ENCODE assay signal across 1 cellular context in the genomic region with DNA sequence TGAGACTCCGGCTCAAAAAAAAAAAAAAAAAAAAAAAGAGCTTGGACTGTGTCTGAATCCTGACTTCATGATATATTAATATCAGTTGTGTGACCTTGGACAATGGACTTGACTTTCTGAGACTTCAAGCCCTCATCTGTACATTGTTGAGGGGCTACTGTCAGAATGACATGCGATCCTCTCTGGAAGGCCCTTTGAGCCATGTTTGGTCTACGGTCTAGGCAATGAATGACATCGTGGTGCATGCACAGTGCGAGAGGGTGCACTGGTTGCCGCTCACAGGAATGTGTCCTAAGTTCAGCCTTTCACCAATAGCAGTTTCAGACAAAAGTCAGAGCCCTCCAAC.
TF ChIP-seq lines count a peak whose summit lies in the region.

No MANE protein-coding gene starts in this region.

TF ChIP-seq in HepG2, 621 proteins besides CTCF, POLR2A, EP300 and RAD21 (continued from another document and continues in another):
- TF ChIP-seq, protein P1, sequence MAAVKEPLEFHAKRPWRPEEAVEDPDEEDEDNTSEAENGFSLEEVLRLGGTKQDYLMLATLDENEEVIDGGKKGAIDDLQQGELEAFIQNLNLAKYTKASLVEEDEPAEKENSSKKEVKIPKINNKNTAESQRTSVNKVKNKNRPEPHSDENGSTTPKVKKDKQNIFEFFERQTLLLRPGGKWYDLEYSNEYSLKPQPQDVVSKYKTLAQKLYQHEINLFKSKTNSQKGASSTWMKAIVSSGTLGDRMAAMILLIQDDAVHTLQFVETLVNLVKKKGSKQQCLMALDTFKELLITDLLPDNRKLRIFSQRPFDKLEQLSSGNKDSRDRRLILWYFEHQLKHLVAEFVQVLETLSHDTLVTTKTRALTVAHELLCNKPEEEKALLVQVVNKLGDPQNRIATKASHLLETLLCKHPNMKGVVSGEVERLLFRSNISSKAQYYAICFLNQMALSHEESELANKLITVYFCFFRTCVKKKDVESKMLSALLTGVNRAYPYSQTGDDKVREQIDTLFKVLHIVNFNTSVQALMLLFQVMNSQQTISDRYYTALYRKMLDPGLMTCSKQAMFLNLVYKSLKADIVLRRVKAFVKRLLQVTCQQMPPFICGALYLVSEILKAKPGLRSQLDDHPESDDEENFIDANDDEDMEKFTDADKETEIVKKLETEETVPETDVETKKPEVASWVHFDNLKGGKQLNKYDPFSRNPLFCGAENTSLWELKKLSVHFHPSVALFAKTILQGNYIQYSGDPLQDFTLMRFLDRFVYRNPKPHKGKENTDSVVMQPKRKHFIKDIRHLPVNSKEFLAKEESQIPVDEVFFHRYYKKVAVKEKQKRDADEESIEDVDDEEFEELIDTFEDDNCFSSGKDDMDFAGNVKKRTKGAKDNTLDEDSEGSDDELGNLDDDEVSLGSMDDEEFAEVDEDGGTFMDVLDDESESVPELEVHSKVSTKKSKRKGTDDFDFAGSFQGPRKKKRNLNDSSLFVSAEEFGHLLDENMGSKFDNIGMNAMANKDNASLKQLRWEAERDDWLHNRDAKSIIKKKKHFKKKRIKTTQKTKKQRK (IDR thresholded peaks at IDR 0.05; ENCODE audit: low read length) = no peak
- TF ChIP-seq ZNF564 (CRISPR knock-in tag; IDR thresholded peaks at IDR 0.05) = 0 out of 2 replicates have a peak, but pooled peaks have one; percentile 16
- TF ChIP-seq, protein P2, sequence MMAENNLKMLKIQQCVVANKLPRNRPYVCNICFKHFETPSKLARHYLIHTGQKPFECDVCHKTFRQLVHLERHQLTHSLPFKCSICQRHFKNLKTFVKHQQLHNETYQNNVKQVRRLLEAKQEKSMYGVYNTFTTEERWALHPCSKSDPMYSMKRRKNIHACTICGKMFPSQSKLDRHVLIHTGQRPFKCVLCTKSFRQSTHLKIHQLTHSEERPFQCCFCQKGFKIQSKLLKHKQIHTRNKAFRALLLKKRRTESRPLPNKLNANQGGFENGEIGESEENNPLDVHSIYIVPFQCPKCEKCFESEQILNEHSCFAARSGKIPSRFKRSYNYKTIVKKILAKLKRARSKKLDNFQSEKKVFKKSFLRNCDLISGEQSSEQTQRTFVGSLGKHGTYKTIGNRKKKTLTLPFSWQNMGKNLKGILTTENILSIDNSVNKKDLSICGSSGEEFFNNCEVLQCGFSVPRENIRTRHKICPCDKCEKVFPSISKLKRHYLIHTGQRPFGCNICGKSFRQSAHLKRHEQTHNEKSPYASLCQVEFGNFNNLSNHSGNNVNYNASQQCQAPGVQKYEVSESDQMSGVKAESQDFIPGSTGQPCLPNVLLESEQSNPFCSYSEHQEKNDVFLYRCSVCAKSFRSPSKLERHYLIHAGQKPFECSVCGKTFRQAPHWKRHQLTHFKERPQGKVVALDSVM (CRISPR knock-in tag; IDR thresholded peaks at IDR 0.05) = 0 out of 2 replicates have a peak, but pooled peaks have one; percentile 19
- TF ChIP-seq, protein P3, sequence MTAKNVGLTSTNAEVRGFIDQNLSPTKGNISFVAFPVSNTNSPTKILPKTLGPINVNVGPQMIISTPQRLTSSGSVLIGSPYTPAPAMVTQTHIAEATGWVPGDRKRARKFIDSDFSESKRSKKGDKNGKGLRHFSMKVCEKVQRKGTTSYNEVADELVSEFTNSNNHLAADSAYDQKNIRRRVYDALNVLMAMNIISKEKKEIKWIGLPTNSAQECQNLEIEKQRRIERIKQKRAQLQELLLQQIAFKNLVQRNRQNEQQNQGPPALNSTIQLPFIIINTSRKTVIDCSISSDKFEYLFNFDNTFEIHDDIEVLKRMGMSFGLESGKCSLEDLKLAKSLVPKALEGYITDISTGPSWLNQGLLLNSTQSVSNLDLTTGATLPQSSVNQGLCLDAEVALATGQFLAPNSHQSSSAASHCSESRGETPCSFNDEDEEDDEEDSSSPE (CRISPR knock-in tag; IDR thresholded peaks at IDR 0.05) = peak; percentile 78
- TF ChIP-seq, protein P4, sequence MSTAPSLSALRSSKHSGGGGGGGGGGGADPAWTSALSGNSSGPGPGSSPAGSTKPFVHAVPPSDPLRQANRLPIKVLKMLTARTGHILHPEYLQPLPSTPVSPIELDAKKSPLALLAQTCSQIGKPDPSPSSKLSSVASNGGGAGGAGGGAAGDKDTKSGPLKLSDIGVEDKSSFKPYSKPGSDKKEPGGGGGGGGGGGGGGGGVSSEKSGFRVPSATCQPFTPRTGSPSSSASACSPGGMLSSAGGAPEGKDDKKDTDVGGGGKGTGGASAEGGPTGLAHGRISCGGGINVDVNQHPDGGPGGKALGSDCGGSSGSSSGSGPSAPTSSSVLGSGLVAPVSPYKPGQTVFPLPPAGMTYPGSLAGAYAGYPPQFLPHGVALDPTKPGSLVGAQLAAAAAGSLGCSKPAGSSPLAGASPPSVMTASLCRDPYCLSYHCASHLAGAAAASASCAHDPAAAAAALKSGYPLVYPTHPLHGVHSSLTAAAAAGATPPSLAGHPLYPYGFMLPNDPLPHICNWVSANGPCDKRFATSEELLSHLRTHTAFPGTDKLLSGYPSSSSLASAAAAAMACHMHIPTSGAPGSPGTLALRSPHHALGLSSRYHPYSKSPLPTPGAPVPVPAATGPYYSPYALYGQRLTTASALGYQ (CRISPR knock-in tag; IDR thresholded peaks at IDR 0.05) = no peak
- TF ChIP-seq, protein P5, sequence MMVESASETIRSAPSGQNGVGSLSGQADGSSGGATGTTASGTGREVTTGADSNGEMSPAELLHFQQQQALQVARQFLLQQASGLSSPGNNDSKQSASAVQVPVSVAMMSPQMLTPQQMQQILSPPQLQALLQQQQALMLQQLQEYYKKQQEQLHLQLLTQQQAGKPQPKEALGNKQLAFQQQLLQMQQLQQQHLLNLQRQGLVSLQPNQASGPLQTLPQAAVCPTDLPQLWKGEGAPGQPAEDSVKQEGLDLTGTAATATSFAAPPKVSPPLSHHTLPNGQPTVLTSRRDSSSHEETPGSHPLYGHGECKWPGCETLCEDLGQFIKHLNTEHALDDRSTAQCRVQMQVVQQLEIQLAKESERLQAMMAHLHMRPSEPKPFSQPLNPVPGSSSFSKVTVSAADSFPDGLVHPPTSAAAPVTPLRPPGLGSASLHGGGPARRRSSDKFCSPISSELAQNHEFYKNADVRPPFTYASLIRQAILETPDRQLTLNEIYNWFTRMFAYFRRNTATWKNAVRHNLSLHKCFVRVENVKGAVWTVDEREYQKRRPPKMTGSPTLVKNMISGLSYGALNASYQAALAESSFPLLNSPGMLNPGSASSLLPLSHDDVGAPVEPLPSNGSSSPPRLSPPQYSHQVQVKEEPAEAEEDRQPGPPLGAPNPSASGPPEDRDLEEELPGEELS (CRISPR knock-in tag; IDR thresholded peaks at IDR 0.05) = no peak
- TF ChIP-seq ZNF678 (CRISPR knock-in tag; IDR thresholded peaks at IDR 0.05) = no peak
- TF ChIP-seq ZNF709 (CRISPR knock-in tag; IDR thresholded peaks at IDR 0.05) = 0 out of 2 replicates have a peak, but pooled peaks have one; percentile 59
- 0 out of 2 replicates have a peak, but pooled peaks have one; percentile 68 for TF ChIP-seq RFXAP (CRISPR knock-in tag; IDR thresholded peaks at IDR 0.05; ENCODE audit: borderline replicate concordance)
- no peak for TF ChIP-seq NFRKB (IDR thresholded peaks at IDR 0.05)
- TF ChIP-seq, protein P6, sequence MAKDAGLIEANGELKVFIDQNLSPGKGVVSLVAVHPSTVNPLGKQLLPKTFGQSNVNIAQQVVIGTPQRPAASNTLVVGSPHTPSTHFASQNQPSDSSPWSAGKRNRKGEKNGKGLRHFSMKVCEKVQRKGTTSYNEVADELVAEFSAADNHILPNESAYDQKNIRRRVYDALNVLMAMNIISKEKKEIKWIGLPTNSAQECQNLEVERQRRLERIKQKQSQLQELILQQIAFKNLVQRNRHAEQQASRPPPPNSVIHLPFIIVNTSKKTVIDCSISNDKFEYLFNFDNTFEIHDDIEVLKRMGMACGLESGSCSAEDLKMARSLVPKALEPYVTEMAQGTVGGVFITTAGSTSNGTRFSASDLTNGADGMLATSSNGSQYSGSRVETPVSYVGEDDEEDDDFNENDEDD (CRISPR knock-in tag; IDR thresholded peaks at IDR 0.05; ENCODE audit: borderline replicate concordance) = peak; percentile 79; the same call in 1 of the 2 replicates
- no peak for TF ChIP-seq ZSCAN25 (CRISPR knock-in tag; IDR thresholded peaks at IDR 0.05)
- TF ChIP-seq PLRG1 (conservative IDR thresholded peaks at IDR 0.05) = no peak
- TF ChIP-seq CHD4 (IDR thresholded peaks at IDR 0.05; ENCODE audit: borderline replicate concordance, low read length) = peak; percentile 34; the same call in 1 of the 2 replicates
- TF ChIP-seq, protein P7, sequence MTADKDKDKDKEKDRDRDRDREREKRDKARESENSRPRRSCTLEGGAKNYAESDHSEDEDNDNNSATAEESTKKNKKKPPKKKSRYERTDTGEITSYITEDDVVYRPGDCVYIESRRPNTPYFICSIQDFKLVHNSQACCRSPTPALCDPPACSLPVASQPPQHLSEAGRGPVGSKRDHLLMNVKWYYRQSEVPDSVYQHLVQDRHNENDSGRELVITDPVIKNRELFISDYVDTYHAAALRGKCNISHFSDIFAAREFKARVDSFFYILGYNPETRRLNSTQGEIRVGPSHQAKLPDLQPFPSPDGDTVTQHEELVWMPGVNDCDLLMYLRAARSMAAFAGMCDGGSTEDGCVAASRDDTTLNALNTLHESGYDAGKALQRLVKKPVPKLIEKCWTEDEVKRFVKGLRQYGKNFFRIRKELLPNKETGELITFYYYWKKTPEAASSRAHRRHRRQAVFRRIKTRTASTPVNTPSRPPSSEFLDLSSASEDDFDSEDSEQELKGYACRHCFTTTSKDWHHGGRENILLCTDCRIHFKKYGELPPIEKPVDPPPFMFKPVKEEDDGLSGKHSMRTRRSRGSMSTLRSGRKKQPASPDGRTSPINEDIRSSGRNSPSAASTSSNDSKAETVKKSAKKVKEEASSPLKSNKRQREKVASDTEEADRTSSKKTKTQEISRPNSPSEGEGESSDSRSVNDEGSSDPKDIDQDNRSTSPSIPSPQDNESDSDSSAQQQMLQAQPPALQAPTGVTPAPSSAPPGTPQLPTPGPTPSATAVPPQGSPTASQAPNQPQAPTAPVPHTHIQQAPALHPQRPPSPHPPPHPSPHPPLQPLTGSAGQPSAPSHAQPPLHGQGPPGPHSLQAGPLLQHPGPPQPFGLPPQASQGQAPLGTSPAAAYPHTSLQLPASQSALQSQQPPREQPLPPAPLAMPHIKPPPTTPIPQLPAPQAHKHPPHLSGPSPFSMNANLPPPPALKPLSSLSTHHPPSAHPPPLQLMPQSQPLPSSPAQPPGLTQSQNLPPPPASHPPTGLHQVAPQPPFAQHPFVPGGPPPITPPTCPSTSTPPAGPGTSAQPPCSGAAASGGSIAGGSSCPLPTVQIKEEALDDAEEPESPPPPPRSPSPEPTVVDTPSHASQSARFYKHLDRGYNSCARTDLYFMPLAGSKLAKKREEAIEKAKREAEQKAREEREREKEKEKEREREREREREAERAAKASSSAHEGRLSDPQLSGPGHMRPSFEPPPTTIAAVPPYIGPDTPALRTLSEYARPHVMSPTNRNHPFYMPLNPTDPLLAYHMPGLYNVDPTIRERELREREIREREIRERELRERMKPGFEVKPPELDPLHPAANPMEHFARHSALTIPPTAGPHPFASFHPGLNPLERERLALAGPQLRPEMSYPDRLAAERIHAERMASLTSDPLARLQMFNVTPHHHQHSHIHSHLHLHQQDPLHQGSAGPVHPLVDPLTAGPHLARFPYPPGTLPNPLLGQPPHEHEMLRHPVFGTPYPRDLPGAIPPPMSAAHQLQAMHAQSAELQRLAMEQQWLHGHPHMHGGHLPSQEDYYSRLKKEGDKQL (CRISPR knock-in tag; IDR thresholded peaks at IDR 0.05; ENCODE audit: low read depth) = no peak
- TF ChIP-seq HOXA3 (CRISPR knock-in tag; IDR thresholded peaks at IDR 0.05) = peak; percentile 64; the same call in 1 of the 2 replicates
- TF ChIP-seq, protein P8, sequence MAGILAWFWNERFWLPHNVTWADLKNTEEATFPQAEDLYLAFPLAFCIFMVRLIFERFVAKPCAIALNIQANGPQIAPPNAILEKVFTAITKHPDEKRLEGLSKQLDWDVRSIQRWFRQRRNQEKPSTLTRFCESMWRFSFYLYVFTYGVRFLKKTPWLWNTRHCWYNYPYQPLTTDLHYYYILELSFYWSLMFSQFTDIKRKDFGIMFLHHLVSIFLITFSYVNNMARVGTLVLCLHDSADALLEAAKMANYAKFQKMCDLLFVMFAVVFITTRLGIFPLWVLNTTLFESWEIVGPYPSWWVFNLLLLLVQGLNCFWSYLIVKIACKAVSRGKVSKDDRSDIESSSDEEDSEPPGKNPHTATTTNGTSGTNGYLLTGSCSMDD (CRISPR knock-in tag; IDR thresholded peaks at IDR 0.05) = no peak
- no peak for TF ChIP-seq TBX3 (IDR thresholded peaks at IDR 0.05; ENCODE audit: borderline replicate concordance)
- no peak for TF ChIP-seq KMT2B (CRISPR knock-in tag; IDR thresholded peaks at IDR 0.05)
- peak; percentile 75 for TF ChIP-seq TGIF2 (CRISPR knock-in tag; IDR thresholded peaks at IDR 0.05)
- TF ChIP-seq SALL1 (CRISPR knock-in tag; IDR thresholded peaks at IDR 0.05) = peak; percentile 70
- TF ChIP-seq NCOA1 (CRISPR knock-in tag; IDR thresholded peaks at IDR 0.05) = no peak
- TF ChIP-seq TBL1XR1 (IDR thresholded peaks at IDR 0.05; ENCODE audit: borderline replicate concordance, low read length, partially characterized antibody) = no peak
- peak; percentile 46; the same call in 1 of the 2 replicates for TF ChIP-seq GATAD2A (CRISPR knock-in tag; IDR thresholded peaks at IDR 0.05)
- TF ChIP-seq, protein P9, sequence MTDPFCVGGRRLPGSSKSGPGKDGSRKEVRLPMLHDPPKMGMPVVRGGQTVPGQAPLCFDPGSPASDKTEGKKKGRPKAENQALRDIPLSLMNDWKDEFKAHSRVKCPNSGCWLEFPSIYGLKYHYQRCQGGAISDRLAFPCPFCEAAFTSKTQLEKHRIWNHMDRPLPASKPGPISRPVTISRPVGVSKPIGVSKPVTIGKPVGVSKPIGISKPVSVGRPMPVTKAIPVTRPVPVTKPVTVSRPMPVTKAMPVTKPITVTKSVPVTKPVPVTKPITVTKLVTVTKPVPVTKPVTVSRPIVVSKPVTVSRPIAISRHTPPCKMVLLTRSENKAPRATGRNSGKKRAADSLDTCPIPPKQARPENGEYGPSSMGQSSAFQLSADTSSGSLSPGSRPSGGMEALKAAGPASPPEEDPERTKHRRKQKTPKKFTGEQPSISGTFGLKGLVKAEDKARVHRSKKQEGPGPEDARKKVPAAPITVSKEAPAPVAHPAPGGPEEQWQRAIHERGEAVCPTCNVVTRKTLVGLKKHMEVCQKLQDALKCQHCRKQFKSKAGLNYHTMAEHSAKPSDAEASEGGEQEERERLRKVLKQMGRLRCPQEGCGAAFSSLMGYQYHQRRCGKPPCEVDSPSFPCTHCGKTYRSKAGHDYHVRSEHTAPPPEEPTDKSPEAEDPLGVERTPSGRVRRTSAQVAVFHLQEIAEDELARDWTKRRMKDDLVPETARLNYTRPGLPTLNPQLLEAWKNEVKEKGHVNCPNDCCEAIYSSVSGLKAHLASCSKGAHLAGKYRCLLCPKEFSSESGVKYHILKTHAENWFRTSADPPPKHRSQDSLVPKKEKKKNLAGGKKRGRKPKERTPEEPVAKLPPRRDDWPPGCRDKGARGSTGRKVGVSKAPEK (CRISPR knock-in tag; IDR thresholded peaks at IDR 0.05; ENCODE audit: borderline replicate concordance) = peak; percentile 91; the same call in 1 of the 2 replicates
- peak; percentile 51; the same call in 1 of the 2 replicates for TF ChIP-seq ZNF501 (CRISPR knock-in tag; IDR thresholded peaks at IDR 0.05)
- no peak for TF ChIP-seq JARID2 (CRISPR knock-in tag; IDR thresholded peaks at IDR 0.05; ENCODE audit: insufficient replicate concordance)
